Comparison of ENCODE assay signal across 1 cellular context in genomic region chr17:79822583-79823124, GRCh38.
A peak's percentile ranks its signal among the peaks of the same experiment; 100 is the strongest.
TF ChIP-seq lines count a peak whose summit lies in the region.

No MANE protein-coding gene starts in this region.

TF ChIP-seq in HepG2, 621 proteins besides CTCF, POLR2A, EP300 and RAD21 (continued from another document and continues in another):
- TF ChIP-seq, protein P1, sequence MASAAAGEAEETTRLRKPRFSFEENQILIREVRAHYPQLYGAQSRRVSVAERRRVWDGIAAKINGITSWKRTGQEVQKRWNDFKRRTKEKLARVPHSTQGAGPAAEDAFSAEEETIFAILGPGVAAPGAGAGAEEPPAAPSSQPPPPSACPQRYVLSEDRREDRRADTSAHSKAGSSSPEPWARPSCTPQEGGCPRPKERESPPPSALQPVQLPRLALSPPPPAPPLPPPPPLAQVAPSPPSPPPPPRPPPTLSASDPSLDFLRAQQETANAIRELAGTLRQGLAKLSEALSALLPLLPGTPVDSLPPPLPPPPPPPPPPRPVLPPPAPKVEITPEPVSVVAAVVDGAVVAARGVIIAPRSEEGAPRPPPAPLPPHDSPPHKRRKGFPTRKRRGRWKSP (CRISPR knock-in tag; IDR thresholded peaks at IDR 0.05): peak; percentile 98
- no peak for TF ChIP-seq ZNF326 (CRISPR knock-in tag; IDR thresholded peaks at IDR 0.05; ENCODE audit: borderline replicate concordance)
- TF ChIP-seq, protein P2, sequence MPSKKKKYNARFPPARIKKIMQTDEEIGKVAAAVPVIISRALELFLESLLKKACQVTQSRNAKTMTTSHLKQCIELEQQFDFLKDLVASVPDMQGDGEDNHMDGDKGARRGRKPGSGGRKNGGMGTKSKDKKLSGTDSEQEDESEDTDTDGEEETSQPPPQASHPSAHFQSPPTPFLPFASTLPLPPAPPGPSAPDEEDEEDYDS (CRISPR knock-in tag; IDR thresholded peaks at IDR 0.05): peak; percentile 77; the same call in 1 of the 2 replicates
- no peak for TF ChIP-seq MTA3 (CRISPR knock-in tag; IDR thresholded peaks at IDR 0.05)
- peak; percentile 41 for TF ChIP-seq ASH2L (IDR thresholded peaks at IDR 0.05; ENCODE audit: insufficient read length, low read depth, low read length)
- TF ChIP-seq, protein P3, sequence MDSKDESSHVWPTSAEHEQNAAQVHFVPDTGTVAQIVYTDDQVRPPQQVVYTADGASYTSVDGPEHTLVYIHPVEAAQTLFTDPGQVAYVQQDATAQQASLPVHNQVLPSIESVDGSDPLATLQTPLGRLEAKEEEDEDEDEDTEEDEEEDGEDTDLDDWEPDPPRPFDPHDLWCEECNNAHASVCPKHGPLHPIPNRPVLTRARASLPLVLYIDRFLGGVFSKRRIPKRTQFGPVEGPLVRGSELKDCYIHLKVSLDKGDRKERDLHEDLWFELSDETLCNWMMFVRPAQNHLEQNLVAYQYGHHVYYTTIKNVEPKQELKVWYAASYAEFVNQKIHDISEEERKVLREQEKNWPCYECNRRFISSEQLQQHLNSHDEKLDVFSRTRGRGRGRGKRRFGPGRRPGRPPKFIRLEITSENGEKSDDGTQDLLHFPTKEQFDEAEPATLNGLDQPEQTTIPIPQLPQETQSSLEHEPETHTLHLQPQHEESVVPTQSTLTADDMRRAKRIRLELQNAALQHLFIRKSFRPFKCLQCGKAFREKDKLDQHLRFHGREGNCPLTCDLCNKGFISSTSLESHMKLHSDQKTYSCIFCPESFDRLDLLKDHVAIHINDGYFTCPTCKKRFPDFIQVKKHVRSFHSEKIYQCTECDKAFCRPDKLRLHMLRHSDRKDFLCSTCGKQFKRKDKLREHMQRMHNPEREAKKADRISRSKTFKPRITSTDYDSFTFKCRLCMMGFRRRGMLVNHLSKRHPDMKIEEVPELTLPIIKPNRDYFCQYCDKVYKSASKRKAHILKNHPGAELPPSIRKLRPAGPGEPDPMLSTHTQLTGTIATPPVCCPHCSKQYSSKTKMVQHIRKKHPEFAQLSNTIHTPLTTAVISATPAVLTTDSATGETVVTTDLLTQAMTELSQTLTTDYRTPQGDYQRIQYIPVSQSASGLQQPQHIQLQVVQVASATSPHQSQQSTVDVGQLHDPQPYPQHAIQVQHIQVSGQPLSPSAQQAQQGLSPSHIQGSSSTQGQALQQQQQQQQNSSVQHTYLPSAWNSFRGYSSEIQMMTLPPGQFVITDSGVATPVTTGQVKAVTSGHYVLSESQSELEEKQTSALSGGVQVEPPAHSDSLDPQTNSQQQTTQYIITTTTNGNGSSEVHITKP (CRISPR knock-in tag; IDR thresholded peaks at IDR 0.05; ENCODE audit: low read depth): peak; percentile 67; the same call in 1 of the 2 replicates
- peak; percentile 93 for TF ChIP-seq PHF21A (CRISPR knock-in tag; IDR thresholded peaks at IDR 0.05)
- TF ChIP-seq, protein P4, sequence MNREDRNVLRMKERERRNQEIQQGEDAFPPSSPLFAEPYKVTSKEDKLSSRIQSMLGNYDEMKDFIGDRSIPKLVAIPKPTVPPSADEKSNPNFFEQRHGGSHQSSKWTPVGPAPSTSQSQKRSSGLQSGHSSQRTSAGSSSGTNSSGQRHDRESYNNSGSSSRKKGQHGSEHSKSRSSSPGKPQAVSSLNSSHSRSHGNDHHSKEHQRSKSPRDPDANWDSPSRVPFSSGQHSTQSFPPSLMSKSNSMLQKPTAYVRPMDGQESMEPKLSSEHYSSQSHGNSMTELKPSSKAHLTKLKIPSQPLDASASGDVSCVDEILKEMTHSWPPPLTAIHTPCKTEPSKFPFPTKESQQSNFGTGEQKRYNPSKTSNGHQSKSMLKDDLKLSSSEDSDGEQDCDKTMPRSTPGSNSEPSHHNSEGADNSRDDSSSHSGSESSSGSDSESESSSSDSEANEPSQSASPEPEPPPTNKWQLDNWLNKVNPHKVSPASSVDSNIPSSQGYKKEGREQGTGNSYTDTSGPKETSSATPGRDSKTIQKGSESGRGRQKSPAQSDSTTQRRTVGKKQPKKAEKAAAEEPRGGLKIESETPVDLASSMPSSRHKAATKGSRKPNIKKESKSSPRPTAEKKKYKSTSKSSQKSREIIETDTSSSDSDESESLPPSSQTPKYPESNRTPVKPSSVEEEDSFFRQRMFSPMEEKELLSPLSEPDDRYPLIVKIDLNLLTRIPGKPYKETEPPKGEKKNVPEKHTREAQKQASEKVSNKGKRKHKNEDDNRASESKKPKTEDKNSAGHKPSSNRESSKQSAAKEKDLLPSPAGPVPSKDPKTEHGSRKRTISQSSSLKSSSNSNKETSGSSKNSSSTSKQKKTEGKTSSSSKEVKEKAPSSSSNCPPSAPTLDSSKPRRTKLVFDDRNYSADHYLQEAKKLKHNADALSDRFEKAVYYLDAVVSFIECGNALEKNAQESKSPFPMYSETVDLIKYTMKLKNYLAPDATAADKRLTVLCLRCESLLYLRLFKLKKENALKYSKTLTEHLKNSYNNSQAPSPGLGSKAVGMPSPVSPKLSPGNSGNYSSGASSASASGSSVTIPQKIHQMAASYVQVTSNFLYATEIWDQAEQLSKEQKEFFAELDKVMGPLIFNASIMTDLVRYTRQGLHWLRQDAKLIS (CRISPR knock-in tag; IDR thresholded peaks at IDR 0.05): 0 out of 2 replicates have a peak, but pooled peaks have one; percentile 51
- TF ChIP-seq ZBTB38 (CRISPR knock-in tag; IDR thresholded peaks at IDR 0.05): peak; percentile 53; the same call in 1 of the 2 replicates
- peak; percentile 95 for TF ChIP-seq NR2F6 (IDR thresholded peaks at IDR 0.05)
- peak; percentile 98 for TF ChIP-seq NR2F6 (CRISPR knock-in tag; IDR thresholded peaks at IDR 0.05)
- TF ChIP-seq RBM39 (IDR thresholded peaks at IDR 0.05; ENCODE audit: low read depth, low read length, poor library complexity, severe bottlenecking): no peak
- no peak for TF ChIP-seq ZNF496 (CRISPR knock-in tag; IDR thresholded peaks at IDR 0.05; ENCODE audit: insufficient replicate concordance)
- TF ChIP-seq MAFG (CRISPR knock-in tag; IDR thresholded peaks at IDR 0.05): no peak
- TF ChIP-seq, protein P5, sequence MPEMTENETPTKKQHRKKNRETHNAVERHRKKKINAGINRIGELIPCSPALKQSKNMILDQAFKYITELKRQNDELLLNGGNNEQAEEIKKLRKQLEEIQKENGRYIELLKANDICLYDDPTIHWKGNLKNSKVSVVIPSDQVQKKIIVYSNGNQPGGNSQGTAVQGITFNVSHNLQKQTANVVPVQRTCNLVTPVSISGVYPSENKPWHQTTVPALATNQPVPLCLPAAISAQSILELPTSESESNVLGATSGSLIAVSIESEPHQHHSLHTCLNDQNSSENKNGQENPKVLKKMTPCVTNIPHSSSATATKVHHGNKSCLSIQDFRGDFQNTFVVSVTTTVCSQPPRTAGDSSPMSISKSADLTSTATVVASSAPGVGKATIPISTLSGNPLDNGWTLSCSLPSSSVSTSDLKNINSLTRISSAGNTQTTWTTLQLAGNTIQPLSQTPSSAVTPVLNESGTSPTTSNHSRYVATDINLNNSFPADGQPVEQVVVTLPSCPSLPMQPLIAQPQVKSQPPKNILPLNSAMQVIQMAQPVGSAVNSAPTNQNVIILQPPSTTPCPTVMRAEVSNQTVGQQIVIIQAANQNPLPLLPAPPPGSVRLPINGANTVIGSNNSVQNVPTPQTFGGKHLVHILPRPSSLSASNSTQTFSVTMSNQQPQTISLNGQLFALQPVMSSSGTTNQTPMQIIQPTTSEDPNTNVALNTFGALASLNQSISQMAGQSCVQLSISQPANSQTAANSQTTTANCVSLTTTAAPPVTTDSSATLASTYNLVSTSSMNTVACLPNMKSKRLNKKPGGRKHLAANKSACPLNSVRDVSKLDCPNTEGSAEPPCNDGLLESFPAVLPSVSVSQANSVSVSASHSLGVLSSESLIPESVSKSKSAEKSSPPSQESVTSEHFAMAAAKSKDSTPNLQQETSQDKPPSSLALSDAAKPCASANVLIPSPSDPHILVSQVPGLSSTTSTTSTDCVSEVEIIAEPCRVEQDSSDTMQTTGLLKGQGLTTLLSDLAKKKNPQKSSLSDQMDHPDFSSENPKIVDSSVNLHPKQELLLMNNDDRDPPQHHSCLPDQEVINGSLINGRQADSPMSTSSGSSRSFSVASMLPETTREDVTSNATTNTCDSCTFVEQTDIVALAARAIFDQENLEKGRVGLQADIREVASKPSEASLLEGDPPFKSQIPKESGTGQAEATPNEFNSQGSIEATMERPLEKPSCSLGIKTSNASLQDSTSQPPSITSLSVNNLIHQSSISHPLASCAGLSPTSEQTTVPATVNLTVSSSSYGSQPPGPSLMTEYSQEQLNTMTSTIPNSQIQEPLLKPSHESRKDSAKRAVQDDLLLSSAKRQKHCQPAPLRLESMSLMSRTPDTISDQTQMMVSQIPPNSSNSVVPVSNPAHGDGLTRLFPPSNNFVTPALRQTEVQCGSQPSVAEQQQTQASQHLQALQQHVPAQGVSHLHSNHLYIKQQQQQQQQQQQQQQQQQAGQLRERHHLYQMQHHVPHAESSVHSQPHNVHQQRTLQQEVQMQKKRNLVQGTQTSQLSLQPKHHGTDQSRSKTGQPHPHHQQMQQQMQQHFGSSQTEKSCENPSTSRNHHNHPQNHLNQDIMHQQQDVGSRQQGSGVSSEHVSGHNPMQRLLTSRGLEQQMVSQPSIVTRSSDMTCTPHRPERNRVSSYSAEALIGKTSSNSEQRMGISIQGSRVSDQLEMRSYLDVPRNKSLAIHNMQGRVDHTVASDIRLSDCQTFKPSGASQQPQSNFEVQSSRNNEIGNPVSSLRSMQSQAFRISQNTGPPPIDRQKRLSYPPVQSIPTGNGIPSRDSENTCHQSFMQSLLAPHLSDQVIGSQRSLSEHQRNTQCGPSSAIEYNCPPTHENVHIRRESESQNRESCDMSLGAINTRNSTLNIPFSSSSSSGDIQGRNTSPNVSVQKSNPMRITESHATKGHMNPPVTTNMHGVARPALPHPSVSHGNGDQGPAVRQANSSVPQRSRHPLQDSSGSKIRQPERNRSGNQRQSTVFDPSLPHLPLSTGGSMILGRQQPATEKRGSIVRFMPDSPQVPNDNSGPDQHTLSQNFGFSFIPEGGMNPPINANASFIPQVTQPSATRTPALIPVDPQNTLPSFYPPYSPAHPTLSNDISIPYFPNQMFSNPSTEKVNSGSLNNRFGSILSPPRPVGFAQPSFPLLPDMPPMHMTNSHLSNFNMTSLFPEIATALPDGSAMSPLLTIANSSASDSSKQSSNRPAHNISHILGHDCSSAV (CRISPR knock-in tag; IDR thresholded peaks at IDR 0.05; ENCODE audit: borderline replicate concordance): no peak
- TF ChIP-seq SOX13 (IDR thresholded peaks at IDR 0.05): peak; percentile 61; the same call in 1 of the 2 replicates
- peak in 1 of 2 experiments; percentile 89; a peak in 2 of 4 replicates for TF ChIP-seq SOX13 (CRISPR knock-in tag; conservative IDR thresholded peaks at IDR 0.05 in 1 of 2, IDR thresholded peaks at IDR 0.05 in 1 of 2)
- TF ChIP-seq GABPB1 (CRISPR knock-in tag; IDR thresholded peaks at IDR 0.05): peak; percentile 30; the same call in 1 of the 2 replicates
- TF ChIP-seq ZNF792 (CRISPR knock-in tag; IDR thresholded peaks at IDR 0.05): no peak; the same call in 1 of the 2 replicates
- TF ChIP-seq MED1 (CRISPR knock-in tag; IDR thresholded peaks at IDR 0.05): peak; percentile 97
- no peak for TF ChIP-seq ZNF446 (CRISPR knock-in tag; IDR thresholded peaks at IDR 0.05)
- 0 out of 2 replicates have a peak, but pooled peaks have one; percentile 10 for TF ChIP-seq PBX2 (CRISPR knock-in tag; IDR thresholded peaks at IDR 0.05)
- TF ChIP-seq PHF20 (CRISPR knock-in tag; IDR thresholded peaks at IDR 0.05): no peak
- TF ChIP-seq RAD51 (IDR thresholded peaks at IDR 0.05; ENCODE audit: borderline replicate concordance): no peak
- TF ChIP-seq TEAD3 (CRISPR knock-in tag; optimal IDR thresholded peaks at IDR 0.05; ENCODE audit: borderline replicate concordance): peak; percentile 97
- TF ChIP-seq EHMT2 (IDR thresholded peaks at IDR 0.05; ENCODE audit: borderline replicate concordance, low read depth, low read length): no peak
- TF ChIP-seq ZNF879 (CRISPR knock-in tag; IDR thresholded peaks at IDR 0.05): no peak; the same call in 1 of the 2 replicates
- TF ChIP-seq NR3C1 (CRISPR knock-in tag; IDR thresholded peaks at IDR 0.05): no peak
- peak; percentile 54; the same call in 1 of the 2 replicates for TF ChIP-seq ZMYM2 (CRISPR knock-in tag; IDR thresholded peaks at IDR 0.05)
- 0 out of 2 replicates have a peak, but pooled peaks have one; percentile 43 for TF ChIP-seq ZNF121 (CRISPR knock-in tag; IDR thresholded peaks at IDR 0.05)
- 0 out of 2 replicates have a peak, but pooled peaks have one; percentile 28 for TF ChIP-seq PRMT3 (CRISPR knock-in tag; IDR thresholded peaks at IDR 0.05; ENCODE audit: borderline replicate concordance, low read depth)
- TF ChIP-seq ZNF329 (CRISPR knock-in tag; IDR thresholded peaks at IDR 0.05; ENCODE audit: low read depth): peak; percentile 63; the same call in 1 of the 2 replicates
- no peak; the same call in 1 of the 2 replicates for TF ChIP-seq STAT6 (CRISPR knock-in tag; IDR thresholded peaks at IDR 0.05; ENCODE audit: borderline replicate concordance)
- peak; percentile 93 for TF ChIP-seq ZNF362 (CRISPR knock-in tag; IDR thresholded peaks at IDR 0.05; ENCODE audit: borderline replicate concordance)
